2 cellular contexts compared by ENCODE assay signal in the genomic region with DNA sequence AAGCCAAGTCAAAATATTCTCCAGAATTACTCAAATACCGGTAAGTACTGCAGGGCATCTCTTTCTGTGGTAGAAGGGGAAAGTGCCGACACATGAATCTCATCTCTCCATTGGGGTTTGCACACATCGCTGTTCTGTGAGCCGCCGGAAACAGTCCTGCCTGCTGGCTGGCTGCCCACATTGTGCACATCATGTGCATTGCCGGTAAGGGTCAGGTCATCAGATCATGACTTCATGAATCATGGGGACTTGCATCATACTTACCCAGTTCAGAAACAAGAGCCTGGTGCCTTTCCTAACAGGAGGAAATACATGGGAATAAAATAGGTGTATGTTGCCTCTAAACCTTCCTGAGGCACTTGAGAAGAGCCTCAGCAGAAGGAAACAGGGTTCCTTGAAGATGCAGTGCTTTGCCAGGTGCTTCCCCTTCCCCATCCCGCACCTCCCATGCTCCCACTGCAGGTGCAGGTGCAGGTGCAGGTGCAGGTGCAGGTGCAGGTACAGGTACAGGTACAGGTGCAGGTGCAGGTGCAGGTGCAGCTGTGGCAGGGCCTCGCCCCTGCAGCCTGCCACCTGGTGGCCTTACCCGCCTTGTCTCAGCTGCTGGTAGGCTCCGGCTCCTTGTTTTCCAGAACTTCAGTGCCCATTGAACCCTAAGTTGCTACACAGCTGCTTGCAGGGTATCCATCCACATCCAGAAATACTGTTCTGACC.
TF ChIP-seq lines count a peak whose summit lies in the region.

No MANE protein-coding gene starts in this region.

TF ChIP-seq in HEK293, 187 proteins besides CTCF, POLR2A, EP300 and RAD21 (continued from another document and continues in another):
- TF ChIP-seq, protein P1, sequence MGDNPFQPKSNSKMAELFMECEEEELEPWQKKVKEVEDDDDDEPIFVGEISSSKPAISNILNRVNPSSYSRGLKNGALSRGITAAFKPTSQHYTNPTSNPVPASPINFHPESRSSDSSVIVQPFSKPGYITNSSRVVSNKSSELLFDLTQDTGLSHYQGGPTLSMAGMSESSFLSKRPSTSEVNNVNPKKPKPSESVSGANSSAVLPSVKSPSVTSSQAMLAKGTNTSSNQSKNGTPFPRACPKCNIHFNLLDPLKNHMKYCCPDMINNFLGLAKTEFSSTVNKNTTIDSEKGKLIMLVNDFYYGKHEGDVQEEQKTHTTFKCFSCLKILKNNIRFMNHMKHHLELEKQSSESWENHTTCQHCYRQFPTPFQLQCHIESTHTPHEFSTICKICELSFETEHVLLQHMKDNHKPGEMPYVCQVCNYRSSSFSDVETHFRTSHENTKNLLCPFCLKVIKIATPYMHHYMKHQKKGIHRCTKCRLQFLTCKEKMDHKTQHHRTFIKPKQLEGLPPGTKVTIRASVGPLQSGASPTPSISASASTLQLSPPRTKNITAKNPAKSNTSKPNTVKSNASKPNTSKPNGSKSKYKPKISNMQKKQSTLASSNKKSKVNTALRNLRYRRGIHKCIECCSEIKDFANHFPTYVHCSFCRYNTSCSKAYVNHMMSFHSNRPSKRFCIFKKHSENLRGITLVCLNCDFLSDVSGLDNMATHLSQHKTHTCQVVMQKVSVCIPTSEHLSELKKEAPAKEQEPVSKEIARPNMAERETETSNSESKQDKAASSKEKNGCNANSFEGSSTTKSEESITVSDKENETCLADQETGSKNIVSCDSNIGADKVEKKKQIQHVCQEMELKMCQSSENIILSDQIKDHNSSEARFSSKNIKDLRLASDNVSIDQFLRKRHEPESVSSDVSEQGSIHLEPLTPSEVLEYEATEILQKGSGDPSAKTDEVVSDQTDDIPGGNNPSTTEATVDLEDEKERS (tag by site-specific recombination; IDR thresholded peaks at IDR 0.05), result no peak
- TF ChIP-seq HOXA7 (CRISPR knock-in tag; IDR thresholded peaks at IDR 0.05; ENCODE audit: borderline replicate concordance) (no peak), ZNF366 (tag by site-specific recombination; conservative IDR thresholded peaks at IDR 0.05) (peak; percentile 34), GLI2 (tag by site-specific recombination; IDR thresholded peaks at IDR 0.05; ENCODE audit: borderline replicate concordance, low read depth) (no peak), ZFP69B (tag by site-specific recombination; IDR thresholded peaks at IDR 0.05) (0 out of 2 replicates have a peak, but pooled peaks have one; percentile 31), ZNF423 (tag by site-specific recombination; IDR thresholded peaks at IDR 0.05) (no peak), SCRT2 (tag by site-specific recombination; IDR thresholded peaks at IDR 0.05) (no peak), ZNF24 (tag by site-specific recombination; IDR thresholded peaks at IDR 0.05) (no peak), GLIS2 (tag by site-specific recombination; IDR thresholded peaks at IDR 0.05) (no peak), ZNF114 (tag by site-specific recombination; IDR thresholded peaks at IDR 0.05) (no peak), ZBTB48 (tag by site-specific recombination; IDR thresholded peaks at IDR 0.05) (no peak), ZNF292 (tag by site-specific recombination; IDR thresholded peaks at IDR 0.05; ENCODE audit: borderline replicate concordance, low read depth) (no peak), ZNF10 (tag by site-specific recombination; IDR thresholded peaks at IDR 0.05) (no peak)
- TF ChIP-seq, protein P2, sequence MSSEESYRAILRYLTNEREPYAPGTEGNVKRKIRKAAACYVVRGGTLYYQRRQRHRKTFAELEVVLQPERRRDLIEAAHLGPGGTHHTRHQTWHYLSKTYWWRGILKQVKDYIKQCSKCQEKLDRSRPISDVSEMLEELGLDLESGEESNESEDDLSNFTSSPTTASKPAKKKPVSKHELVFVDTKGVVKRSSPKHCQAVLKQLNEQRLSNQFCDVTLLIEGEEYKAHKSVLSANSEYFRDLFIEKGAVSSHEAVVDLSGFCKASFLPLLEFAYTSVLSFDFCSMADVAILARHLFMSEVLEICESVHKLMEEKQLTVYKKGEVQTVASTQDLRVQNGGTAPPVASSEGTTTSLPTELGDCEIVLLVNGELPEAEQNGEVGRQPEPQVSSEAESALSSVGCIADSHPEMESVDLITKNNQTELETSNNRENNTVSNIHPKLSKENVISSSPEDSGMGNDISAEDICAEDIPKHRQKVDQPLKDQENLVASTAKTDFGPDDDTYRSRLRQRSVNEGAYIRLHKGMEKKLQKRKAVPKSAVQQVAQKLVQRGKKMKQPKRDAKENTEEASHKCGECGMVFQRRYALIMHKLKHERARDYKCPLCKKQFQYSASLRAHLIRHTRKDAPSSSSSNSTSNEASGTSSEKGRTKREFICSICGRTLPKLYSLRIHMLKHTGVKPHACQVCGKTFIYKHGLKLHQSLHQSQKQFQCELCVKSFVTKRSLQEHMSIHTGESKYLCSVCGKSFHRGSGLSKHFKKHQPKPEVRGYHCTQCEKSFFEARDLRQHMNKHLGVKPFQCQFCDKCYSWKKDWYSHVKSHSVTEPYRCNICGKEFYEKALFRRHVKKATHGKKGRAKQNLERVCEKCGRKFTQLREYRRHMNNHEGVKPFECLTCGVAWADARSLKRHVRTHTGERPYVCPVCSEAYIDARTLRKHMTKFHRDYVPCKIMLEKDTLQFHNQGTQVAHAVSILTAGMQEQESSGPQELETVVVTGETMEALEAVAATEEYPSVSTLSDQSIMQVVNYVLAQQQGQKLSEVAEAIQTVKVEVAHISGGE (tag by site-specific recombination; conservative IDR thresholded peaks at IDR 0.05; ENCODE audit: low read depth), result no peak
- TF ChIP-seq, protein P3, sequence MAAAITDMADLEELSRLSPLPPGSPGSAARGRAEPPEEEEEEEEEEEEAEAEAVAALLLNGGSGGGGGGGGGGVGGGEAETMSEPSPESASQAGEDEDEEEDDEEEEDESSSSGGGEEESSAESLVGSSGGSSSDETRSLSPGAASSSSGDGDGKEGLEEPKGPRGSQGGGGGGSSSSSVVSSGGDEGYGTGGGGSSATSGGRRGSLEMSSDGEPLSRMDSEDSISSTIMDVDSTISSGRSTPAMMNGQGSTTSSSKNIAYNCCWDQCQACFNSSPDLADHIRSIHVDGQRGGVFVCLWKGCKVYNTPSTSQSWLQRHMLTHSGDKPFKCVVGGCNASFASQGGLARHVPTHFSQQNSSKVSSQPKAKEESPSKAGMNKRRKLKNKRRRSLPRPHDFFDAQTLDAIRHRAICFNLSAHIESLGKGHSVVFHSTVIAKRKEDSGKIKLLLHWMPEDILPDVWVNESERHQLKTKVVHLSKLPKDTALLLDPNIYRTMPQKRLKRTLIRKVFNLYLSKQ (tag by site-specific recombination; IDR thresholded peaks at IDR 0.05; ENCODE audit: borderline replicate concordance), result no peak
- TF ChIP-seq, protein P4, sequence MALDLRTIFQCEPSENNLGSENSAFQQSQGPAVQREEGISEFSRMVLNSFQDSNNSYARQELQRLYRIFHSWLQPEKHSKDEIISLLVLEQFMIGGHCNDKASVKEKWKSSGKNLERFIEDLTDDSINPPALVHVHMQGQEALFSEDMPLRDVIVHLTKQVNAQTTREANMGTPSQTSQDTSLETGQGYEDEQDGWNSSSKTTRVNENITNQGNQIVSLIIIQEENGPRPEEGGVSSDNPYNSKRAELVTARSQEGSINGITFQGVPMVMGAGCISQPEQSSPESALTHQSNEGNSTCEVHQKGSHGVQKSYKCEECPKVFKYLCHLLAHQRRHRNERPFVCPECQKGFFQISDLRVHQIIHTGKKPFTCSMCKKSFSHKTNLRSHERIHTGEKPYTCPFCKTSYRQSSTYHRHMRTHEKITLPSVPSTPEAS (tag by site-specific recombination; IDR thresholded peaks at IDR 0.05), result no peak

TF ChIP-seq in HepG2, 621 proteins besides CTCF, POLR2A, EP300 and RAD21 (continued from another document):
- TF ChIP-seq, protein P5, sequence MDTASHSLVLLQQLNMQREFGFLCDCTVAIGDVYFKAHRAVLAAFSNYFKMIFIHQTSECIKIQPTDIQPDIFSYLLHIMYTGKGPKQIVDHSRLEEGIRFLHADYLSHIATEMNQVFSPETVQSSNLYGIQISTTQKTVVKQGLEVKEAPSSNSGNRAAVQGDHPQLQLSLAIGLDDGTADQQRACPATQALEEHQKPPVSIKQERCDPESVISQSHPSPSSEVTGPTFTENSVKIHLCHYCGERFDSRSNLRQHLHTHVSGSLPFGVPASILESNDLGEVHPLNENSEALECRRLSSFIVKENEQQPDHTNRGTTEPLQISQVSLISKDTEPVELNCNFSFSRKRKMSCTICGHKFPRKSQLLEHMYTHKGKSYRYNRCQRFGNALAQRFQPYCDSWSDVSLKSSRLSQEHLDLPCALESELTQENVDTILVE (CRISPR knock-in tag; IDR thresholded peaks at IDR 0.05), result no peak
- no peak for TF ChIP-seq ESRRA (CRISPR knock-in tag; IDR thresholded peaks at IDR 0.05; ENCODE audit: low read depth)
- 0 out of 2 replicates have a peak, but pooled peaks have one; percentile 36 for TF ChIP-seq ELF3 (CRISPR knock-in tag; IDR thresholded peaks at IDR 0.05)
- no peak for TF ChIP-seq ZNF672 (CRISPR knock-in tag; IDR thresholded peaks at IDR 0.05)
- peak; percentile 17 for TF ChIP-seq XRCC5 (optimal IDR thresholded peaks at IDR 0.05; ENCODE audit: low read length)
- TF ChIP-seq, protein P6, sequence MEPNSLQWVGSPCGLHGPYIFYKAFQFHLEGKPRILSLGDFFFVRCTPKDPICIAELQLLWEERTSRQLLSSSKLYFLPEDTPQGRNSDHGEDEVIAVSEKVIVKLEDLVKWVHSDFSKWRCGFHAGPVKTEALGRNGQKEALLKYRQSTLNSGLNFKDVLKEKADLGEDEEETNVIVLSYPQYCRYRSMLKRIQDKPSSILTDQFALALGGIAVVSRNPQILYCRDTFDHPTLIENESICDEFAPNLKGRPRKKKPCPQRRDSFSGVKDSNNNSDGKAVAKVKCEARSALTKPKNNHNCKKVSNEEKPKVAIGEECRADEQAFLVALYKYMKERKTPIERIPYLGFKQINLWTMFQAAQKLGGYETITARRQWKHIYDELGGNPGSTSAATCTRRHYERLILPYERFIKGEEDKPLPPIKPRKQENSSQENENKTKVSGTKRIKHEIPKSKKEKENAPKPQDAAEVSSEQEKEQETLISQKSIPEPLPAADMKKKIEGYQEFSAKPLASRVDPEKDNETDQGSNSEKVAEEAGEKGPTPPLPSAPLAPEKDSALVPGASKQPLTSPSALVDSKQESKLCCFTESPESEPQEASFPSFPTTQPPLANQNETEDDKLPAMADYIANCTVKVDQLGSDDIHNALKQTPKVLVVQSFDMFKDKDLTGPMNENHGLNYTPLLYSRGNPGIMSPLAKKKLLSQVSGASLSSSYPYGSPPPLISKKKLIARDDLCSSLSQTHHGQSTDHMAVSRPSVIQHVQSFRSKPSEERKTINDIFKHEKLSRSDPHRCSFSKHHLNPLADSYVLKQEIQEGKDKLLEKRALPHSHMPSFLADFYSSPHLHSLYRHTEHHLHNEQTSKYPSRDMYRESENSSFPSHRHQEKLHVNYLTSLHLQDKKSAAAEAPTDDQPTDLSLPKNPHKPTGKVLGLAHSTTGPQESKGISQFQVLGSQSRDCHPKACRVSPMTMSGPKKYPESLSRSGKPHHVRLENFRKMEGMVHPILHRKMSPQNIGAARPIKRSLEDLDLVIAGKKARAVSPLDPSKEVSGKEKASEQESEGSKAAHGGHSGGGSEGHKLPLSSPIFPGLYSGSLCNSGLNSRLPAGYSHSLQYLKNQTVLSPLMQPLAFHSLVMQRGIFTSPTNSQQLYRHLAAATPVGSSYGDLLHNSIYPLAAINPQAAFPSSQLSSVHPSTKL (CRISPR knock-in tag; IDR thresholded peaks at IDR 0.05), result peak; percentile 56; the same call in 1 of the 2 replicates
- TF ChIP-seq NR2F1 (CRISPR knock-in tag; IDR thresholded peaks at IDR 0.05), result peak; percentile 63 to 65; a peak in 3 of 4 replicates
- TF ChIP-seq BHLHE40 (IDR thresholded peaks at IDR 0.05; ENCODE audit: low read length), result peak; percentile 70
- no peak for TF ChIP-seq ZNF7 (CRISPR knock-in tag; IDR thresholded peaks at IDR 0.05)
- no peak for TF ChIP-seq ZNF329 (CRISPR knock-in tag; IDR thresholded peaks at IDR 0.05; ENCODE audit: low read depth)
- TF ChIP-seq SRSF4 (IDR thresholded peaks at IDR 0.05; ENCODE audit: low read depth, low read length, poor library complexity, severe bottlenecking), result no peak
- 0 out of 2 replicates have a peak, but pooled peaks have one; percentile 18 for TF ChIP-seq NR2F6 (IDR thresholded peaks at IDR 0.05)
- peak; percentile 27; the same call in 1 of the 2 replicates for TF ChIP-seq NR2F6 (CRISPR knock-in tag; IDR thresholded peaks at IDR 0.05)
- TF ChIP-seq ZNF326 (CRISPR knock-in tag; IDR thresholded peaks at IDR 0.05; ENCODE audit: borderline replicate concordance), result no peak
- TF ChIP-seq CEBPG (CRISPR knock-in tag; IDR thresholded peaks at IDR 0.05), result 0 out of 2 replicates have a peak, but pooled peaks have one; percentile 24
- no peak for TF ChIP-seq SAP130 (CRISPR knock-in tag; IDR thresholded peaks at IDR 0.05; ENCODE audit: low read depth)
- peak; percentile 83 for TF ChIP-seq CEBPB (IDR thresholded peaks at IDR 0.05; ENCODE audit: borderline replicate concordance, low read depth, low read length)
